9 cellular contexts compared by ENCODE assay signal in the genomic region with DNA sequence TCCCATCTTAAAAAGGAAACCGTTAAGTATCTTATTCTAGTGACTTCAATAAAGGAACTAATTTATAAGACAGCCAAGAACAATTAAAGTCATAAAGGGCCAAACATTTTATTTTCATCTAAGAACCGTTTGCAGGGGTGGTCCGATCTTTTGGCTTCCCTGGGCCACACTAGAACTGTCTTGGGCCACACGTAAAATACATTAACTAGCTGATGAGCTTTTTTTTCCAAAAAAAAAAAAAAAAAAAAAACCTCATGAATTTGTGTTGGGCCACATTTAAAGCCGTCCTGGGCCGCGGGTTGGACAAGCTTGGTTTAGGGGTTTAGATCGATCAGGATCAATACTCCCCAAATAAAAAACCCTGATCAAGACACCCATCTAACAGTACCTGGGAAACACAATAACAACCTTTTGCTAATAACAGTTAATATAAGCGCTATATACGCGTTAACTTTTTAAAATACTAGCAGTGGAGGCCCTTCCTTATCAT. TPM values are rescaled to one million over a fixed set of nuclear protein-coding genes. Genes with fewer than 3 reads are reported as not detected.
A peak's percentile ranks its signal among the peaks of the same experiment; 100 is the strongest.
DNase-seq lines count a peak whose midpoint lies in the region; ATAC-seq, FAIRE-seq and TF ChIP-seq lines count a peak whose summit lies in the region.
"Had no signal": no experiment of that assay in that cellular context is flagged by ENCODE, and none has a peak within 500 bp of the region (broad histone marks: within the 10 kb centered on the region; RNA-seq: fewer than 3 reads in every experiment).

No MANE protein-coding gene starts in this region.

- H3K27ac ChIP-seq in A549 = peak overlapping the region; percentile 90 to 99
- peak overlapping the region; percentile 98 for H3K27ac ChIP-seq in HUES64 (ENCODE audit: low read depth, low read length)
- H3K27ac ChIP-seq in muscle layer of colon (ENCODE audit: low read depth, low read length) = peak overlapping the region; percentile 97

- peaks cover 30% of the 10 kb centered on the region for H3K36me3 ChIP-seq in HUES64 (ENCODE audit: insufficient read depth, low read length)
- no peaks in the 10 kb centered on the region for H3K36me3 ChIP-seq in muscle layer of colon (ENCODE audit: insufficient read depth, low read length)

- TF ChIP-seq EP300 in A549 (IDR thresholded peaks at IDR 0.05) = no peak

- H3K4me1 ChIP-seq in A549 (peaks cover 36% of the 10 kb centered on the region), HUES64 (ENCODE audit: insufficient read depth, low read length) (peaks cover 48% of the 10 kb centered on the region), muscle layer of colon (ENCODE audit: insufficient read depth, low read length) (peaks cover 19% of the 10 kb centered on the region)

- POLR2A ChIA-PET in A549 (lab: Yijun Ruan, JAX) = interaction anchor here (0.6 to 2.7 kb wide), 2 partner anchors 265 to 1542 kb away, joined by 3 to 10 read pairs; partner anchors contain the start of gene BBS10

- TF ChIP-seq CTCF in A549 (IDR thresholded peaks at IDR 0.05) (no peak), cardiac fibroblast (IDR thresholded peaks at IDR 0.05; ENCODE audit: low read depth, low read length) (no peak)

- FAIRE-seq in A549 (lab: Jason Lieb, UNC) = no peak
- FAIRE-seq: islet of Langerhans had no signal

- H3K9ac ChIP-seq in HUES64 (ENCODE audit: low read depth, low read length) (peak overlapping the region; percentile 99), muscle layer of colon (ENCODE audit: low read length) (peak overlapping the region; percentile 76)

- H3K4me2 ChIP-seq in A549 = peak overlapping the region; percentile 80

- 3% methylated on average over 11 of the region's 11 CpGs for WGBS in A549 (ENCODE audit: missing lambda C conversion rate)
- WGBS in HUES64 = 1% methylated on average over 11 of the region's 11 CpGs

- H3K9me3 ChIP-seq in A549 = peaks cover 7% of the 10 kb centered on the region; the same call in 1 of the 3 replicates
- H3K9me3 ChIP-seq in HUES64 (ENCODE audit: insufficient read depth, low read depth, low read length) = no peaks in the 10 kb centered on the region
- no peaks in the 10 kb centered on the region for H3K9me3 ChIP-seq in muscle layer of colon (ENCODE audit: low read length)

- TF ChIP-seq POLR2A in A549 (IDR thresholded peaks at IDR 0.05; ENCODE audit: low read length) = no peak

- H3K4me3 ChIP-seq in A549 (peak overlapping the region; percentile 81), HUES64 (ENCODE audit: low read length) (peak overlapping the region; percentile 93), cardiac fibroblast (replicated peaks in 1 of 2; ENCODE audit: low read depth in 2 of 2, low read length in 2 of 2) (peak overlapping the region; percentile 82 to 86), muscle layer of colon (ENCODE audit: low read depth in 1 of 2, low read length in 2 of 2) (peak overlapping the region; percentile 79 to 88)

- ATAC-seq in A549 (no peak), HG03342 (IDR thresholded peaks at IDR 0.05; ENCODE audit: unreplicated experiment) (no peak), HG02763 (IDR thresholded peaks at IDR 0.05; ENCODE audit: unreplicated experiment) (no peak), GM21367 (IDR thresholded peaks at IDR 0.05; ENCODE audit: unreplicated experiment) (no peak)

- CTCF ChIA-PET in A549 (lab: Yijun Ruan, JAX) = interaction anchor here (0.5 to 2.5 kb wide), 5 partner anchors 46 to 372 kb away, joined by 3 to 10 read pairs (median 4); partner anchors contain the start of gene BBS10

- DNase-seq in A549 (ENCODE audit: low read depth in 1 of 2, low spot score in 1 of 2) (no peak), cardiac fibroblast (ENCODE audit: low read depth in 2 of 2) (no peak), globus pallidus (ENCODE audit: low spot score) (no peak)

- TF ChIP-seq RAD21 in A549 (conservative IDR thresholded peaks at IDR 0.05 in 1 of 2, IDR thresholded peaks at IDR 0.05 in 1 of 2) = no peak

- H3K27me3 ChIP-seq in HUES64 (ENCODE audit: insufficient read depth, low read length) = no peaks in the 10 kb centered on the region
- no peaks in the 10 kb centered on the region for H3K27me3 ChIP-seq in muscle layer of colon (ENCODE audit: control insufficient read depth in 1 of 2, insufficient read depth in 2 of 2, low read length in 2 of 2)

TF ChIP-seq in A549, 52 proteins besides CTCF, POLR2A, EP300 and RAD21:
- no peak for TF ChIP-seq CEBPB (IDR thresholded peaks at IDR 0.05)
- TF ChIP-seq KDM5A (IDR thresholded peaks at IDR 0.05) = 0 out of 2 replicates have a peak, but pooled peaks have one; percentile 4

RNA-seq across cellular contexts. Expression of gene NAP1L1, which starts 1.2 kb away (rescaled TPM):
- polyA plus RNA-seq in A549 (2011; rRNA removed) = 640 and 943 TPM in 2 replicates
- polyA plus RNA-seq in A549 (2012; cell fraction: cytosol; rRNA removed) = 191 and 238 TPM in 2 replicates
- polyA plus RNA-seq in A549 (2012; cell fraction: nucleus; rRNA removed) = 109 and 153 TPM in 2 replicates
- polyA plus RNA-seq in A549 (2017; fragmentation: RNase III; extraction: RNeasy Plus Mini Kit Qiagen cat#74134 plus additional on column Dnase treatment) = 695 to 725 TPM (median 709 TPM) in 3 replicates
- polyA minus RNA-seq in A549 (2011; rRNA and poly(A)+ RNA removed) = 135 and 141 TPM in 2 replicates
- 966 TPM for polyA plus RNA-seq in HUES64 (2013, experiment 1 of 2)
- polyA plus RNA-seq in HUES64 (2013, experiment 2 of 2) = 1,149 TPM

RNA-seq across cellular contexts. Expression of gene PHLDA1, which starts 51.7 kb away (rescaled TPM):
- 54.1 and 71.6 TPM in 2 replicates for polyA plus RNA-seq in A549 (2011; rRNA removed)
- polyA plus RNA-seq in A549 (2012; cell fraction: cytosol; rRNA removed) = 34.1 and 42.4 TPM in 2 replicates
- polyA plus RNA-seq in A549 (2012; cell fraction: nucleus; rRNA removed) = 42.2 and 45.0 TPM in 2 replicates
- polyA plus RNA-seq in A549 (2017; fragmentation: RNase III; extraction: RNeasy Plus Mini Kit Qiagen cat#74134 plus additional on column Dnase treatment) = 32.7 to 43.1 TPM (median 39.3 TPM) in 3 replicates
- 44.3 and 53.0 TPM in 2 replicates for polyA minus RNA-seq in A549 (2011; rRNA and poly(A)+ RNA removed)
- polyA plus RNA-seq in HUES64 (2013, experiment 1 of 2) = 16.6 TPM
- 15.8 TPM for polyA plus RNA-seq in HUES64 (2013, experiment 2 of 2)
